Comparison of ENCODE assay signal across 8 cellular contexts in the genomic region with DNA sequence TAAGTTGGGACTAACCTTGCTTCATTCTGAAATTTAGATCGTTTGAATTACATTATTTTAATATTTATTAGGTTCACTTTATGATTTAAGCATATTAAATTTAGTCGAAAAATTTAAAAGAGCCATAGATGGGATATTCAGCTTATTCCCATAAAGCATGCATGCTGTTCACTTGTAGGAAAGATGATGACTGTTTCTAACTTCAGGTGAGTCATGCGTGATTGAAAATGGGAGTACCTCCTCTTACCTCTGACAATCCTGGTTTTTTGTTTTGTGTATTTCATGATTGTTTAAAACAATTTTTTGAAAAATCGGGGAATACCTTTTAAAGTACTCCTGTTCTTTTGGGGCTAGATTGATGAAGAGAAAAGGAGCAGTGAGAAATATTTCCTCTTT. TPM values are rescaled to one million over a fixed set of nuclear protein-coding genes. Genes with fewer than 3 reads are reported as not detected.
DNase-seq lines count a peak whose midpoint lies in the region; ATAC-seq and TF ChIP-seq lines count a peak whose summit lies in the region.

No MANE protein-coding gene starts in this region.

- H3K36me3 ChIP-seq in BJ (ENCODE audit: control insufficient read depth, insufficient read depth, low read length) (no peaks in the 10 kb centered on the region), Karpas-422 (ENCODE audit: insufficient read depth, low read length) (0 out of 2 replicates have a peak, but pooled peaks cover 4% of the 10 kb centered on the region), colonic mucosa (no peaks in the 10 kb centered on the region)
- H3K36me3 ChIP-seq in naive thymus-derived CD4-positive, alpha-beta T cell (ENCODE audit: control insufficient read depth in 2 of 3, insufficient read depth in 3 of 3, low read length in 3 of 3) = peaks cover 0 to under 1% (median 0%) of the 10 kb centered on the region in 3 experiments

- no peak for TF ChIP-seq CTCF in BJ (IDR thresholded peaks at IDR 0.05; ENCODE audit: insufficient read depth, low read depth, low read length)
- no peak for TF ChIP-seq CTCF in colonic mucosa (IDR thresholded peaks at IDR 0.05)

- no peaks in the 10 kb centered on the region for H3K27me3 Mint-ChIP-seq in naive thymus-derived CD4-positive, alpha-beta T cell

- POLR2A ChIA-PET in BJ (lab: Charles Lee) = no interaction called here
- POLR2A ChIA-PET in naive thymus-derived CD4-positive, alpha-beta T cell (lab: Charles Lee) = interaction anchor here (0.6 to 3.7 kb wide), 8 partner anchors 14 to 791 kb away, joined by 3 to 25 read pairs (median 3); a partner anchor contains a TSS

- H3K27ac ChIP-seq in Karpas-422 (ENCODE audit: low read length) = no peak overlapping the region
- H3K27ac ChIP-seq in colonic mucosa = peak overlapping the region; percentile 98
- H3K27ac ChIP-seq in naive thymus-derived CD4-positive, alpha-beta T cell (ENCODE audit: low read depth, low read length) = peak overlapping the region; percentile 92

- peaks cover 69% of the 10 kb centered on the region for H3K79me2 ChIP-seq in Karpas-422 (ENCODE audit: low read length)

- H3K27ac Mint-ChIP-seq in naive thymus-derived CD4-positive, alpha-beta T cell = peak overlapping the region; percentile 40 to 100 (median 96)

- peaks cover 0 to 7% (median 0%) of the 10 kb centered on the region in 11 donors for H3K9me3 Mint-ChIP-seq in naive thymus-derived CD4-positive, alpha-beta T cell

- no peaks in the 10 kb centered on the region for H3K9me2 ChIP-seq in Karpas-422 (replicated peaks; ENCODE audit: insufficient read depth, low read length)

- H3K4me1 Mint-ChIP-seq in naive thymus-derived CD4-positive, alpha-beta T cell = peaks cover 41 to 88% (median 84%) of the 10 kb centered on the region in 7 donors

- H3K9me3 ChIP-seq in Karpas-422 (ENCODE audit: low read length) = no peaks in the 10 kb centered on the region
- H3K9me3 ChIP-seq in colonic mucosa = no peaks in the 10 kb centered on the region
- H3K9me3 ChIP-seq in naive thymus-derived CD4-positive, alpha-beta T cell (ENCODE audit: control insufficient read depth in 2 of 3, low read length in 3 of 3) = no peaks in the 10 kb centered on the region

- ATAC-seq in naive thymus-derived CD4-positive, alpha-beta T cell = no peak
- ATAC-seq in GM18520 (IDR thresholded peaks at IDR 0.05; ENCODE audit: unreplicated experiment) = no peak

- no peaks in the 10 kb centered on the region for H4K20me1 ChIP-seq in Karpas-422 (ENCODE audit: insufficient read depth, low read depth, low read length)

- no peak overlapping the region for H2AFZ ChIP-seq in Karpas-422 (ENCODE audit: low read length)

- peak overlapping the region; percentile 85 for H3K4me2 ChIP-seq in Karpas-422 (ENCODE audit: low read depth, low read length, poor library complexity, severe bottlenecking)

- peak overlapping the region; percentile 95 to 100 (median 98) for H3K4me3 Mint-ChIP-seq in naive thymus-derived CD4-positive, alpha-beta T cell

- DNase-seq in BJ (ENCODE audit: low read depth) (no peak), Karpas-422 (no peak), colonic mucosa (no peak), NCI-H1417 treated with DMSO at 0.1 percent for 48 hours (lab: John Stamatoyannopoulos, UW) (no peak), germinal center (ENCODE audit: low spot score) (no peak)
- DNase-seq in naive thymus-derived CD4-positive, alpha-beta T cell = no peak
- DNase-seq in stimulated activated CD4-positive, alpha-beta T cell treated with anti-CD3 and anti-CD28 coated beads, Interleukin-2, amount 100 ng/mL, for 24 hours = no peak

- intact Hi-C loops in colonic mucosa (cut with DNase I) = no loop called here
- intact Hi-C loops in naive thymus-derived CD4-positive, alpha-beta T cell (cut with micrococcal nuclease) = loop anchor here (2.0 to 10.0 kb wide), 16 partner anchors 13 to 1903 kb away; a partner anchor contains a TSS

- CTCF ChIA-PET in BJ (lab: Yijun Ruan, JAX) = no interaction called here
- CTCF ChIA-PET in naive thymus-derived CD4-positive, alpha-beta T cell (lab: Charles Lee) = interaction anchor here (2.1 kb wide), 1 partner anchor 41 kb away, joined by 7 read pairs; no protein-coding TSS in a partner anchor

- H3K27me3 ChIP-seq in BJ (ENCODE audit: control insufficient read depth, insufficient read depth, low read length) (no peaks in the 10 kb centered on the region), Karpas-422 (ENCODE audit: low read length) (no peaks in the 10 kb centered on the region), colonic mucosa (no peaks in the 10 kb centered on the region)
- H3K27me3 ChIP-seq in naive thymus-derived CD4-positive, alpha-beta T cell (ENCODE audit: control insufficient read depth in 2 of 2, insufficient read depth in 2 of 2, low read length in 2 of 2) = no peaks in the 10 kb centered on the region

- peak overlapping the region; percentile 86 for H3K9ac ChIP-seq in Karpas-422 (ENCODE audit: low read length)
- H3K9ac ChIP-seq in colonic mucosa (ENCODE audit: low read depth in 2 of 2, low read length in 2 of 2) = peak overlapping the region in 1 of 2 donors; percentile 97

- peaks cover 33% of the 10 kb centered on the region for H3K4me1 ChIP-seq in Karpas-422 (ENCODE audit: low read length)
- peaks cover 9% of the 10 kb centered on the region for H3K4me1 ChIP-seq in colonic mucosa
- H3K4me1 ChIP-seq in naive thymus-derived CD4-positive, alpha-beta T cell (ENCODE audit: control insufficient read depth in 2 of 2, insufficient read depth in 2 of 2, low read length in 2 of 2) = peaks cover 31 to 44% of the 10 kb centered on the region in 2 donors

- peaks cover 0 to 19% (median 5%) of the 10 kb centered on the region in 5 donors for H3K36me3 Mint-ChIP-seq in naive thymus-derived CD4-positive, alpha-beta T cell

- H3K4me3 ChIP-seq in BJ (ENCODE audit: low read depth, low read length) = peak overlapping the region; percentile 96
- H3K4me3 ChIP-seq in Karpas-422 (ENCODE audit: low read length) = peak overlapping the region; percentile 90
- peak overlapping the region; percentile 91 for H3K4me3 ChIP-seq in colonic mucosa
- H3K4me3 ChIP-seq in naive thymus-derived CD4-positive, alpha-beta T cell (ENCODE audit: low read length) = peak overlapping the region; percentile 87

RNA-seq across cellular contexts. Expression of a gene that starts 1.4 kb away (rescaled TPM):
- 16.6 and 29.3 TPM in 2 replicates for polyA plus RNA-seq in BJ (2011; rRNA removed)
- 24.5 and 28.9 TPM in 2 replicates for polyA minus RNA-seq in BJ (2011; rRNA and poly(A)+ RNA removed)
- 19.6 and 23.6 TPM in 2 replicates for total RNA-seq in Karpas-422 (2014; rRNA removed; shearing (Covaris generic); ENCODE audit: low replicate concordance)
- total RNA-seq in colonic mucosa = 10 to 100 TPM; 19.3 to 34.1 TPM
- 10 to 100 TPM; 35.0 to 57.3 (median 41.5) TPM for total RNA-seq in naive thymus-derived CD4-positive, alpha-beta T cell
- 10 to 100 TPM; 15.8 to 23.7 TPM for polyA plus RNA-seq in naive thymus-derived CD4-positive, alpha-beta T cell
